In genomic region chr16:75251280-75252048, GRCh38 we compare ENCODE assay signal across 1 cellular context.
A peak's percentile ranks its signal among the peaks of the same experiment; 100 is the strongest.
TF ChIP-seq lines count a peak whose summit lies in the region.

BCAR1 (minus strand) TSS chr16:75251624; CDS start chr16:75251482, 142 bp downstream.

TF ChIP-seq in HEK293, 187 proteins besides CTCF, POLR2A, EP300 and RAD21 (continued from another document):
- TF ChIP-seq ZBTB11 (tag by site-specific recombination; conservative IDR thresholded peaks at IDR 0.05; ENCODE audit: low read depth) (peak; percentile 53; the same call in 1 of the 2 replicates), ZNF518A (tag by site-specific recombination; conservative IDR thresholded peaks at IDR 0.05; ENCODE audit: low read depth) (no peak), ZNF654 (tag by site-specific recombination; IDR thresholded peaks at IDR 0.05; ENCODE audit: low read depth) (no peak), ZNF544 (tag by site-specific recombination; IDR thresholded peaks at IDR 0.05) (no peak), ZFP3 (tag by site-specific recombination; IDR thresholded peaks at IDR 0.05; ENCODE audit: low read depth) (no peak), ZNF175 (tag by site-specific recombination; IDR thresholded peaks at IDR 0.05) (no peak), ZBTB26 (tag by site-specific recombination; optimal IDR thresholded peaks at IDR 0.05) (peak; percentile 46), FEZF1 (tag by site-specific recombination; IDR thresholded peaks at IDR 0.05) (peak; percentile 44; the same call in 1 of the 2 replicates), BCL11A (tag by site-specific recombination; IDR thresholded peaks at IDR 0.05; ENCODE audit: low read depth) (no peak), TCF7L2 (IDR thresholded peaks at IDR 0.05; ENCODE audit: borderline replicate concordance, low read depth, low read length) (no peak), ZNF473 (tag by site-specific recombination; IDR thresholded peaks at IDR 0.05) (no peak), ZNF350 (tag by site-specific recombination; IDR thresholded peaks at IDR 0.05) (no peak), ZNF560 (tag by site-specific recombination; IDR thresholded peaks at IDR 0.05; ENCODE audit: borderline replicate concordance) (no peak), HOXC10 (CRISPR knock-in tag; IDR thresholded peaks at IDR 0.05) (0 out of 2 replicates have a peak, but pooled peaks have one; percentile 22), GLIS2 (tag by site-specific recombination; IDR thresholded peaks at IDR 0.05) (0 out of 2 replicates have a peak, but pooled peaks have one; percentile 12), ZIC2 (tag by site-specific recombination; IDR thresholded peaks at IDR 0.05) (no peak), ZNF785 (tag by site-specific recombination; IDR thresholded peaks at IDR 0.05) (no peak), KLF17 (tag by site-specific recombination; IDR thresholded peaks at IDR 0.05) (no peak), ZNF174 (tag by site-specific recombination; IDR thresholded peaks at IDR 0.05) (no peak), ZNF791 (tag by site-specific recombination; IDR thresholded peaks at IDR 0.05) (no peak), ZNF639 (tag by site-specific recombination; IDR thresholded peaks at IDR 0.05) (no peak), ZNF19 (tag by site-specific recombination; IDR thresholded peaks at IDR 0.05; ENCODE audit: low read depth) (no peak), ZNF404 (tag by site-specific recombination; IDR thresholded peaks at IDR 0.05) (no peak), ZNF423 (tag by site-specific recombination; IDR thresholded peaks at IDR 0.05) (no peak), ZNF394 (tag by site-specific recombination; IDR thresholded peaks at IDR 0.05; ENCODE audit: borderline replicate concordance) (no peak), ZFHX2 (tag by site-specific recombination; conservative IDR thresholded peaks at IDR 0.05) (peak; percentile 87), ZNF37A (tag by site-specific recombination; IDR thresholded peaks at IDR 0.05) (no peak), BCL6B (tag by site-specific recombination; IDR thresholded peaks at IDR 0.05) (no peak), REST (tag by site-specific recombination; IDR thresholded peaks at IDR 0.05) (no peak), PBX3 (CRISPR knock-in tag; IDR thresholded peaks at IDR 0.05) (no peak)
